In the genomic region with DNA sequence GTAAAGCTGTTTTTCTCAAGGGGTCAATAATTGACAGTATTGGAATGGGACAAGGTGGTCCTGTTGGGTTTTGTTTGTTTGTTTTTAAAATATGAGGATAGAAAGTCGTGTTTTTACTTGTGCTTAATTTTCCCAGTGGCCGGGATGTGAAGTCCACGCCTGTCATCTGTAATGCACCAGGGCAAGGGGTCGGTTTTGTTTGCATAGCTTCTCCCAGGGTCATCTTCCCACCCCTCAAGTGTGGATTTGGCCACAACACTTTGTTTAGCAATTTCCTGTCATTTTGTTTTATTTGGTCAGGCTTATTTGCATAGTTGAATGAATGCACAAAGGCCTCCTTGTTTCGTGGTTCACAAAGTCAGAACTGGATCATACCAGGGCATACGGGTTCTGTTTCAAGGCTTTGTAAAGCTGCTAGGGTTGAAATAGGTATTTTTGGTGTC, we compare ENCODE assay signal across 10 cellular contexts. TPM values are rescaled to one million over a fixed set of nuclear protein-coding genes. Genes with fewer than 3 reads are reported as not detected.
DNase-seq lines count a peak whose midpoint lies in the region; ATAC-seq and TF ChIP-seq lines count a peak whose summit lies in the region.
"Had no signal": no experiment of that assay in that cellular context is flagged by ENCODE, and none has a peak within 500 bp of the region (broad histone marks: within the 10 kb centered on the region; RNA-seq: fewer than 3 reads in every experiment).

No MANE protein-coding gene starts in this region.

- no peaks in the 10 kb centered on the region for H4K20me1 ChIP-seq in fibroblast of lung (ENCODE audit: control insufficient read depth, extremely low read depth, insufficient read depth, low read length)

- ATAC-seq in GM18868 (IDR thresholded peaks at IDR 0.05; ENCODE audit: unreplicated experiment) = peak; percentile 31

- no peak overlapping the region for H3K9ac ChIP-seq in fibroblast of lung (ENCODE audit: insufficient read depth, low read length)

- H3K9me3 Mint-ChIP-seq in progenitor cell of endocrine pancreas (ENCODE audit: low read depth) = peaks cover 13% of the 10 kb centered on the region

- TF ChIP-seq CTCF in fibroblast of lung (conservative IDR thresholded peaks at IDR 0.05 in 1 of 2, IDR thresholded peaks at IDR 0.05 in 1 of 2; ENCODE audit: low read depth in 1 of 2, low read length in 2 of 2) (no peak), progenitor cell of endocrine pancreas (IDR thresholded peaks at IDR 0.05; ENCODE audit: unreplicated experiment) (no peak)

- no peaks in the 10 kb centered on the region for H3K27me3 ChIP-seq in fibroblast of lung (ENCODE audit: control insufficient read depth, insufficient read depth, low read length)

- no peak overlapping the region for H3K27ac ChIP-seq in fibroblast of lung (ENCODE audit: insufficient read depth, low read length)

- peak overlapping the region; percentile 92 for H3K27ac Mint-ChIP-seq in progenitor cell of endocrine pancreas

- H2AFZ ChIP-seq in fibroblast of lung (ENCODE audit: low read length) = no peak overlapping the region

- DNase-seq in NCI-H69 (lab: John Stamatoyannopoulos, UW) (peak; percentile 57), fibroblast of lung (ENCODE audit: low read depth in 2 of 2) (peak; percentile 49 to 84), progenitor cell of endocrine pancreas (ENCODE audit: low spot score, unreplicated experiment) (no peak), NOMO-1 (lab: John Stamatoyannopoulos, UW; ENCODE audit: unreplicated experiment in 2 of 2) (no peak), NCI-H446 treated with DMSO at 0.1 percent for 48 hours (lab: John Stamatoyannopoulos, UW) (no peak), NCI-H2227 treated with DMSO at 0.1 percent for 48 hours (lab: John Stamatoyannopoulos, UW) (no peak)
- DNase-seq: activated CD4-positive, alpha-beta T cell treated with anti-CD3 and anti-CD28 coated beads, Interleukin-2, amount 50 U/mL, for 4 hours; DMS79; SIG-M5 had no signal

- H3K9me3 ChIP-seq in fibroblast of lung (ENCODE audit: control insufficient read depth, insufficient read depth, low read depth, low read length) = no peaks in the 10 kb centered on the region

- no peak overlapping the region for H3K4me3 Mint-ChIP-seq in progenitor cell of endocrine pancreas (ENCODE audit: low read depth)

- no peaks in the 10 kb centered on the region for H3K27me3 Mint-ChIP-seq in progenitor cell of endocrine pancreas

- H3K79me2 ChIP-seq in fibroblast of lung (ENCODE audit: control insufficient read depth, insufficient read depth, low read length) = peaks cover 90% of the 10 kb centered on the region

- peaks cover 29% of the 10 kb centered on the region for H3K4me1 ChIP-seq in fibroblast of lung (ENCODE audit: control insufficient read depth, extremely low read depth, insufficient read depth, low read length)

- H3K36me3 Mint-ChIP-seq in progenitor cell of endocrine pancreas (ENCODE audit: insufficient read depth) = peaks cover 7% of the 10 kb centered on the region

- H3K4me3 ChIP-seq in fibroblast of lung (replicated peaks in 1 of 4; ENCODE audit: control extremely low read depth in 1 of 4, insufficient read depth in 1 of 4, low read depth in 3 of 4, low read length in 4 of 4) = no peak overlapping the region

- H3K36me3 ChIP-seq in fibroblast of lung (ENCODE audit: control insufficient read depth, insufficient read depth, low read length) = no peaks in the 10 kb centered on the region

- peaks cover 22% of the 10 kb centered on the region for H3K4me1 Mint-ChIP-seq in progenitor cell of endocrine pancreas (ENCODE audit: low read depth)

- no peak overlapping the region for H3K4me2 ChIP-seq in fibroblast of lung (ENCODE audit: extremely low read depth, insufficient read depth, low read length)

RNA-seq across cellular contexts. Expression of a gene that starts 29.8 kb away (rescaled TPM):
- 43.4 and 57.3 TPM in 2 replicates for total RNA-seq in fibroblast of lung
- polyA plus RNA-seq in fibroblast of lung = 23.5 and 41.3 TPM in 2 replicates
- 18.1 and 31.8 TPM in 2 replicates for polyA plus RNA-seq in fibroblast of lung (2012)
- 51.7 and 102 TPM in 2 replicates for polyA minus RNA-seq in fibroblast of lung (ENCODE audit: low replicate concordance)
- total RNA-seq in progenitor cell of endocrine pancreas = 18.9 and 22.2 TPM in 2 replicates

Comparison
In these comparisons a context has a peak if more than half of its experiments do, and no peak if none do; other contexts are left out.
1. DNase-seq: peak in NCI-H69 (single experiment) and fibroblast of lung (2 of 2); none in progenitor cell of endocrine pancreas (single experiment), NOMO-1 (0 of 2), NCI-H446 treated with DMSO at 0.1 percent for 48 hours (single experiment) and NCI-H2227 treated with DMSO at 0.1 percent for 48 hours (single experiment).